ENCODE assay signal across 1 cellular context in the genomic region with DNA sequence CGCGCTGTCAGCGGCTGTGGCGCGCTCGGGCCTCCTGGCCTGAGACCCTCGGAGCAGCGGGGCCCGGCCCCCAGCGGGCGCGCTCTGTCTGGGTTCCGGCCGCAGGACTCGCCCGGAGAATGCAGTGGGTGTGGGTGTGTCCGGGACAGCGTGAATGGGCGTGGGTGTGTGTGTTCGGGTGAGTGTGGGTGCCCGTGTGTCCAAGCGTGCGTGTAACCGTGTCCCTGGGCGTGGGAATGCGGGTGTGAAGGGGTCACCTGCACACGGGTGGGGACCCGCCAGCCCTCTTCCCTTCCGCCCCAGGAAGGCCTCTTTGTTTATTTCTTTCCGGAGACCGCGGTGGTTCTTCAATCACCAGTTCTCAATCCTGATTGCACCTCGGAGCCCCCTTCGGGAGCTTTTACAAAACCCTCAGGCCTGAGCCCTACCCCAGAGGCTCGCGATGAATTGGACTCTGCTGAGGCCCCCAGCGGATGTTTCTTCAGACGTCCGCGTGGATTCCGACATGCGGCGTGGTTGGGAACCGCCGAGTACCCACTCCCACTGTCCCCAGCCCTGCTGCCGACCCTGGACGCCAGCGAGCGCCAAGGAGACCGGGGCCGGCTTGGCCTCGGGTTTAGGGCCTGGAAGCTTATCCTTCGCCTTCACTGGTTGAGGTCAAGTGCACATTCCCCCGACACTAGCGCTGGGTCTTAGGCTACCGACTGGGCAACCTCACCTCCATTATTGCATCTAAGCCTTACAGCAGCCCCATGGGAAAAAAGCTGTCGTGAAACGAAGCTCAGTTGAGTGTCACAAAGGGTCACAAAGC.
TF ChIP-seq lines count a peak whose summit lies in the region.

No MANE protein-coding gene starts in this region.

TF ChIP-seq in HepG2, 621 proteins besides CTCF, POLR2A, EP300 and RAD21 (continued from another document):
- TF ChIP-seq, protein P1, sequence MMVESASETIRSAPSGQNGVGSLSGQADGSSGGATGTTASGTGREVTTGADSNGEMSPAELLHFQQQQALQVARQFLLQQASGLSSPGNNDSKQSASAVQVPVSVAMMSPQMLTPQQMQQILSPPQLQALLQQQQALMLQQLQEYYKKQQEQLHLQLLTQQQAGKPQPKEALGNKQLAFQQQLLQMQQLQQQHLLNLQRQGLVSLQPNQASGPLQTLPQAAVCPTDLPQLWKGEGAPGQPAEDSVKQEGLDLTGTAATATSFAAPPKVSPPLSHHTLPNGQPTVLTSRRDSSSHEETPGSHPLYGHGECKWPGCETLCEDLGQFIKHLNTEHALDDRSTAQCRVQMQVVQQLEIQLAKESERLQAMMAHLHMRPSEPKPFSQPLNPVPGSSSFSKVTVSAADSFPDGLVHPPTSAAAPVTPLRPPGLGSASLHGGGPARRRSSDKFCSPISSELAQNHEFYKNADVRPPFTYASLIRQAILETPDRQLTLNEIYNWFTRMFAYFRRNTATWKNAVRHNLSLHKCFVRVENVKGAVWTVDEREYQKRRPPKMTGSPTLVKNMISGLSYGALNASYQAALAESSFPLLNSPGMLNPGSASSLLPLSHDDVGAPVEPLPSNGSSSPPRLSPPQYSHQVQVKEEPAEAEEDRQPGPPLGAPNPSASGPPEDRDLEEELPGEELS (CRISPR knock-in tag; IDR thresholded peaks at IDR 0.05), result no peak
- TF ChIP-seq PPARG (CRISPR knock-in tag; conservative IDR thresholded peaks at IDR 0.05) (no peak), POGZ (CRISPR knock-in tag; IDR thresholded peaks at IDR 0.05) (no peak), ZMAT3 (CRISPR knock-in tag; conservative IDR thresholded peaks at IDR 0.05) (no peak), ZNF75D (CRISPR knock-in tag; IDR thresholded peaks at IDR 0.05; ENCODE audit: borderline replicate concordance) (no peak), ZNF552 (CRISPR knock-in tag; IDR thresholded peaks at IDR 0.05; ENCODE audit: borderline replicate concordance) (no peak), TEAD2 (CRISPR knock-in tag; IDR thresholded peaks at IDR 0.05) (no peak)
- TF ChIP-seq, protein P2, sequence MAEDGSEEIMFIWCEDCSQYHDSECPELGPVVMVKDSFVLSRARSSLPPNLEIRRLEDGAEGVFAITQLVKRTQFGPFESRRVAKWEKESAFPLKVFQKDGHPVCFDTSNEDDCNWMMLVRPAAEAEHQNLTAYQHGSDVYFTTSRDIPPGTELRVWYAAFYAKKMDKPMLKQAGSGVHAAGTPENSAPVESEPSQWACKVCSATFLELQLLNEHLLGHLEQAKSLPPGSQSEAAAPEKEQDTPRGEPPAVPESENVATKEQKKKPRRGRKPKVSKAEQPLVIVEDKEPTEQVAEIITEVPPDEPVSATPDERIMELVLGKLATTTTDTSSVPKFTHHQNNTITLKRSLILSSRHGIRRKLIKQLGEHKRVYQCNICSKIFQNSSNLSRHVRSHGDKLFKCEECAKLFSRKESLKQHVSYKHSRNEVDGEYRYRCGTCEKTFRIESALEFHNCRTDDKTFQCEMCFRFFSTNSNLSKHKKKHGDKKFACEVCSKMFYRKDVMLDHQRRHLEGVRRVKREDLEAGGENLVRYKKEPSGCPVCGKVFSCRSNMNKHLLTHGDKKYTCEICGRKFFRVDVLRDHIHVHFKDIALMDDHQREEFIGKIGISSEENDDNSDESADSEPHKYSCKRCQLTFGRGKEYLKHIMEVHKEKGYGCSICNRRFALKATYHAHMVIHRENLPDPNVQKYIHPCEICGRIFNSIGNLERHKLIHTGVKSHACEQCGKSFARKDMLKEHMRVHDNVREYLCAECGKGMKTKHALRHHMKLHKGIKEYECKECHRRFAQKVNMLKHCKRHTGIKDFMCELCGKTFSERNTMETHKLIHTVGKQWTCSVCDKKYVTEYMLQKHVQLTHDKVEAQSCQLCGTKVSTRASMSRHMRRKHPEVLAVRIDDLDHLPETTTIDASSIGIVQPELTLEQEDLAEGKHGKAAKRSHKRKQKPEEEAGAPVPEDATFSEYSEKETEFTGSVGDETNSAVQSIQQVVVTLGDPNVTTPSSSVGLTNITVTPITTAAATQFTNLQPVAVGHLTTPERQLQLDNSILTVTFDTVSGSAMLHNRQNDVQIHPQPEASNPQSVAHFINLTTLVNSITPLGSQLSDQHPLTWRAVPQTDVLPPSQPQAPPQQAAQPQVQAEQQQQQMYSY (CRISPR knock-in tag; IDR thresholded peaks at IDR 0.05), result no peak
